Comparison of ENCODE assay signal across 32 cellular contexts in genomic region chr4:52894408-52894807, GRCh38. TPM values are rescaled to one million over a fixed set of nuclear protein-coding genes. Genes with fewer than 3 reads are reported as not detected.
DNase-seq lines count a peak whose midpoint lies in the region; ATAC-seq and TF ChIP-seq lines count a peak whose summit lies in the region.
"Had no signal": no experiment of that assay in that cellular context is flagged by ENCODE, and none has a peak within 500 bp of the region (broad histone marks: within the 10 kb centered on the region; RNA-seq: fewer than 3 reads in every experiment).

No MANE protein-coding gene starts in this region.

- CTCF ChIA-PET in activated CD4-positive, alpha-beta T cell treated with anti-CD3 and anti-CD28 coated beads, Interleukin-2, amount 10 ng/mL, durations not matched to agents 7 days and 5 days (lab: Charles Lee): interaction anchor here (0.9 to 1.1 kb wide), 3 partner anchors 11 to 47 kb away, joined by 3 to 5 read pairs (median 4); no protein-coding TSS in a partner anchor

- H3K9me3 ChIP-seq in adipocyte (ENCODE audit: control insufficient read depth, low read length) (no peaks in the 10 kb centered on the region), prostate gland (no peaks in the 10 kb centered on the region)
- H3K9me3 ChIP-seq: tibial nerve had no signal

- no peak overlapping the region for H3K9ac ChIP-seq in adipocyte (ENCODE audit: low read length)
- H3K9ac ChIP-seq: KMS-11 had no signal

- H3K4me1 Mint-ChIP-seq in activated CD4-positive, alpha-beta T cell treated with anti-CD3 and anti-CD28 coated beads, Interleukin-2, amount 10 ng/mL, durations not matched to agents 7 days and 5 days: peaks cover 25% of the 10 kb centered on the region
- H3K4me1 Mint-ChIP-seq: T-helper 17 cell had no signal

- H3K27me3 ChIP-seq in adipocyte (replicated peaks; ENCODE audit: control insufficient read depth, insufficient read depth, low read length) (no peaks in the 10 kb centered on the region), prostate gland (replicated peaks; ENCODE audit: insufficient read depth) (no peaks in the 10 kb centered on the region)
- H3K27me3 ChIP-seq: tibial nerve had no signal

- peak; percentile 34 for DNase-seq in activated CD4-positive, alpha-beta T cell treated with anti-CD3 and anti-CD28 coated beads, Interleukin-2, amount 10 ng/mL, durations not matched to agents 7 days and 5 days
- DNase-seq in activated CD4-positive, alpha-beta T cell treated with anti-CD3 and anti-CD28 coated beads for 48 hours: no peak
- DNase-seq in adipocyte (ENCODE audit: low read depth) (peak; percentile 63), fibroblast of villous mesenchyme (ENCODE audit: low read depth) (peak; percentile 21), prostate gland (ENCODE audit: low spot score) (no peak), SIG-M5 treated with dmso at 0.1 percent for 504 hours (lab: John Stamatoyannopoulos, UW; ENCODE audit: unreplicated experiment) (no peak)
- no peak for DNase-seq in NK-92 treated with Interleukin-12 subunit alpha and Interleukin-12 subunit beta, amount 100 ng/mL, for 24 hours (lab: John Stamatoyannopoulos, UW)
- DNase-seq: activated CD4-positive, alpha-beta T cell treated with anti-CD3 and anti-CD28 coated beads, Interleukin-2, amount 50 U/mL, for 4 hours; activated CD4-positive, CD25-positive, alpha-beta regulatory T cell; activated T-cell treated with anti-CD3 and anti-CD28 coated beads, Interleukin-2, amount 50 U/mL, for 72 hours; amygdala; CD4-positive, alpha-beta T cell; head of caudate nucleus; HFFc6; MM.1S; natural killer cell; NCI-H1105 treated with DMSO at 0.1 percent for 48 hours; NCI-H1930; NCI-H2171 treated with DMSO at 0.1 percent for 48 hours; NCI-H510A treated with DMSO at 0.1 percent for 48 hours; stimulated activated CD4-positive, alpha-beta T cell treated with anti-CD3 and anti-CD28 coated beads, Interleukin-15, amount 100 ng/mL, for 24 hours; stimulated activated CD4-positive, alpha-beta T cell treated with anti-CD3 and anti-CD28 coated beads, Interleukin-4, amount 100 ng/mL, for 4 hours; T-helper 17 cell had no signal

- H3K27ac Mint-ChIP-seq in activated CD4-positive, alpha-beta T cell treated with anti-CD3 and anti-CD28 coated beads, Interleukin-2, amount 10 ng/mL, durations not matched to agents 7 days and 5 days: no peak overlapping the region
- H3K27ac Mint-ChIP-seq: activated T-cell treated with anti-CD3 and anti-CD28 coated beads, Interleukin-2, amount 50 U/mL, for 72 hours; CD4-positive, alpha-beta T cell; HFFc6; natural killer cell; T-helper 17 cell had no signal

- H3K4me3 ChIP-seq in adipocyte (ENCODE audit: low read length) (no peak overlapping the region), fibroblast of villous mesenchyme (ENCODE audit: low read depth, low read length) (no peak overlapping the region), prostate gland (no peak overlapping the region)
- H3K4me3 ChIP-seq: lung, SK-N-MC, tibial nerve had no signal

- POLR2A ChIA-PET in activated CD4-positive, alpha-beta T cell treated with anti-CD3 and anti-CD28 coated beads, Interleukin-2, amount 10 ng/mL, durations not matched to agents 7 days and 5 days (lab: Charles Lee): no interaction called here

- H3K9me3 Mint-ChIP-seq in activated CD4-positive, alpha-beta T cell treated with anti-CD3 and anti-CD28 coated beads, Interleukin-2, amount 10 ng/mL, durations not matched to agents 7 days and 5 days: peaks cover 6% of the 10 kb centered on the region

- 41% methylated on average over 1 of the region's 1 CpG for WGBS in prostate gland

- H3K27me3 Mint-ChIP-seq in activated CD4-positive, alpha-beta T cell treated with anti-CD3 and anti-CD28 coated beads, Interleukin-2, amount 10 ng/mL, durations not matched to agents 7 days and 5 days: no peaks in the 10 kb centered on the region
- H3K27me3 Mint-ChIP-seq: CD4-positive, alpha-beta T cell; T-helper 17 cell had no signal

- intact Hi-C loops in prostate gland (cut with DNase I): no loop called here

- H3K4me1 ChIP-seq in adipocyte (ENCODE audit: control insufficient read depth, insufficient read depth, low read length) (no peaks in the 10 kb centered on the region), prostate gland (replicated peaks) (no peaks in the 10 kb centered on the region)
- H3K4me1 ChIP-seq: tibial nerve had no signal

- no peak overlapping the region for H3K27ac ChIP-seq in prostate gland
- H3K27ac ChIP-seq: 22Rv1, KMS-11, RWPE1, SK-N-MC, tibial nerve had no signal

- TF ChIP-seq CTCF in fibroblast of villous mesenchyme (IDR thresholded peaks at IDR 0.05; ENCODE audit: insufficient read depth, low read depth, low read length) (no peak), prostate gland (IDR thresholded peaks at IDR 0.05) (no peak)

- ATAC-seq in GM21528 (IDR thresholded peaks at IDR 0.05; ENCODE audit: low FRiP score, unreplicated experiment): no peak
- ATAC-seq: activated T-cell treated with anti-CD3 and anti-CD28 coated beads, Interleukin-2, amount 50 U/mL, for 72 hours; T-helper 17 cell had no signal

- TF ChIP-seq POLR2A in prostate gland (IDR thresholded peaks at IDR 0.05): no peak

- H3K36me3 ChIP-seq in adipocyte (ENCODE audit: control insufficient read depth, insufficient read depth, low read length, severe bottlenecking) (no peaks in the 10 kb centered on the region), prostate gland (no peaks in the 10 kb centered on the region)
- H3K36me3 ChIP-seq: tibial nerve had no signal

- no peak overlapping the region for H3K4me3 Mint-ChIP-seq in activated CD4-positive, alpha-beta T cell treated with anti-CD3 and anti-CD28 coated beads, Interleukin-2, amount 10 ng/mL, durations not matched to agents 7 days and 5 days
- H3K4me3 Mint-ChIP-seq: activated T-cell treated with anti-CD3 and anti-CD28 coated beads, Interleukin-2, amount 50 U/mL, for 72 hours; CD4-positive, alpha-beta T cell; HFFc6; natural killer cell; T-helper 17 cell had no signal

- no peaks in the 10 kb centered on the region for H3K36me3 Mint-ChIP-seq in activated CD4-positive, alpha-beta T cell treated with anti-CD3 and anti-CD28 coated beads, Interleukin-2, amount 10 ng/mL, durations not matched to agents 7 days and 5 days (ENCODE audit: low read depth)
- H3K36me3 Mint-ChIP-seq: natural killer cell had no signal

RNA-seq across cellular contexts. Expression of gene RASL11B, which starts 32.3 kb away (rescaled TPM):
- under 1 TPM in 1 of 2 experiments, not detected in 1; 0.10 TPM for total RNA-seq in activated CD4-positive, alpha-beta T cell treated with anti-CD3 and anti-CD28 coated beads, Interleukin-2, amount 10 ng/mL, durations not matched to agents 7 days and 5 days
- total RNA-seq in fibroblast of villous mesenchyme (0.43 and 1.3 TPM in 2 replicates), prostate gland (10 to 100 TPM in 1 of 2 donors, under 1 TPM in 1; 0.18 to 27.1 TPM)
- total RNA-seq: HT1080, natural killer cell, OCI-LY7, T-helper 17 cell had no signal

Comparison
In these comparisons a context has a peak if more than half of its experiments do, and no peak if none do; other contexts are left out.
1. DNase-seq: peak in activated CD4-positive, alpha-beta T cell treated with anti-CD3 and anti-CD28 coated beads, Interleukin-2, amount 10 ng/mL, durations not matched to agents 7 days and 5 days (single experiment), adipocyte (single experiment) and fibroblast of villous mesenchyme (single experiment); none in activated CD4-positive, alpha-beta T cell treated with anti-CD3 and anti-CD28 coated beads for 48 hours (single experiment), prostate gland (single experiment), NK-92 treated with Interleukin-12 subunit alpha and Interleukin-12 subunit beta, amount 100 ng/mL, for 24 hours (single experiment) and SIG-M5 treated with dmso at 0.1 percent for 504 hours (single experiment).